In genomic region chr2:96012865-96013264, GRCh38 we compare ENCODE assay signal across 13 cellular contexts. TPM values are rescaled to one million over a fixed set of nuclear protein-coding genes. Genes with fewer than 3 reads are reported as not detected.
DNase-seq lines count a peak whose midpoint lies in the region; ATAC-seq, FAIRE-seq and TF ChIP-seq lines count a peak whose summit lies in the region.
"Not testable (repeated sequence)": the region's sequence is repeated elsewhere in the genome, so short reads cannot be mapped to it uniquely, and the experiment has no call there.
"Had no signal": no experiment of that assay in that cellular context is flagged by ENCODE, and none has a peak within 500 bp of the region (broad histone marks: within the 10 kb centered on the region; RNA-seq: fewer than 3 reads in every experiment).

No MANE protein-coding gene starts in this region.

- intact Hi-C loops in A673 (cut with micrococcal nuclease; ENCODE audit: unreplicated experiment); activated CD4-positive, alpha-beta T cell treated with anti-CD3 and anti-CD28 coated beads, Interleukin-2, amount 10 ng/mL, durations not matched to agents 24 days and 14 days (cut with micrococcal nuclease); breast epithelium (cut with DNase I; ENCODE audit: low total_unique reads); right cardiac atrium (cut with DNase I): not testable (repeated sequence)

- not testable (repeated sequence) for TF ChIP-seq POLR2A in breast epithelium (IDR thresholded peaks at IDR 0.05); H1 (IDR thresholded peaks at IDR 0.05; ENCODE audit: control extremely low read depth in 1 of 2, low read depth in 2 of 2, low read length in 2 of 2)

- H2AFZ ChIP-seq in H9 (ENCODE audit: low read length); H1 (ENCODE audit: low read length): not testable (repeated sequence)

- H3K27ac ChIP-seq in A673 (ENCODE audit: low read depth, low read length, poor library complexity, severe bottlenecking); H9 (ENCODE audit: insufficient read length, low read depth, low read length); H1 (ENCODE audit: low read depth, low read length): not testable (repeated sequence)
- H3K27ac ChIP-seq in breast epithelium = peak overlapping the region; percentile 74 to 84
- H3K27ac ChIP-seq in right cardiac atrium (ENCODE audit: low read length) = peak overlapping the region; percentile 64
- peak overlapping the region; percentile 70 for H3K27ac ChIP-seq in substantia nigra (ENCODE audit: low read depth, low read length, poor library complexity, severe bottlenecking)

- H4K8ac ChIP-seq in H9 (replicated peaks; ENCODE audit: insufficient read length, low read depth, low read length); H1 (ENCODE audit: extremely low read depth, insufficient read depth, low read length): not testable (repeated sequence)

- CTCF ChIA-PET in A673 (lab: Charles Lee) = not testable (repeated sequence)
- CTCF ChIA-PET in H1 (lab: Charles Lee; ENCODE audit: partially characterized antibody) = interaction anchor here (0.7 to 2.1 kb wide), 4 partner anchors 10 to 169 kb away, joined by 3 to 8 read pairs (median 4); partner anchors contain the start of gene ASTL

- not testable (repeated sequence) for H2BK5ac ChIP-seq in H9 (ENCODE audit: insufficient read length, low read length); H1 (ENCODE audit: low read depth, low read length)

- H3K9me3 Mint-ChIP-seq in H9; activated CD4-positive, alpha-beta T cell treated with anti-CD3 and anti-CD28 coated beads, Interleukin-2, amount 10 ng/mL, durations not matched to agents 24 days and 14 days: not testable (repeated sequence)

- not testable (repeated sequence) for H3T11ph ChIP-seq in H9 (ENCODE audit: low read length)

- not testable (repeated sequence) for H3K9ac ChIP-seq in H9 (ENCODE audit: extremely low read depth, insufficient read length, low read length); H1 (replicated peaks in 1 of 4; ENCODE audit: extremely low read depth in 1 of 4, low read depth in 3 of 4, low read length in 3 of 4)

- not testable (repeated sequence) for H3K4me2 ChIP-seq in H9 (ENCODE audit: insufficient read depth, insufficient read length, low read length); H1 (ENCODE audit: insufficient read depth in 1 of 2, low read depth in 2 of 2, low read length in 2 of 2)

- not testable (repeated sequence) for H4K91ac ChIP-seq in H9 (ENCODE audit: insufficient read length, low read depth, low read length); H1 (replicated peaks; ENCODE audit: insufficient read length, low read length)

- not testable (repeated sequence) for H2BK20ac ChIP-seq in H9 (ENCODE audit: low read depth, low read length, poor library complexity, severe bottlenecking); H1 (ENCODE audit: low read length)

- H3K27me3 Mint-ChIP-seq in H9 (ENCODE audit: low read depth) = not testable (repeated sequence)
- peaks cover 10% of the 10 kb centered on the region for H3K27me3 Mint-ChIP-seq in activated CD4-positive, alpha-beta T cell treated with anti-CD3 and anti-CD28 coated beads, Interleukin-2, amount 10 ng/mL, durations not matched to agents 24 days and 14 days

- H3K4me3 ChIP-seq in A673 (ENCODE audit: low read depth, low read length, poor library complexity, severe bottlenecking); breast epithelium; H1 (ENCODE audit: extremely low read depth in 1 of 4, insufficient read depth in 2 of 4, low read depth in 3 of 4, low read length in 4 of 4); right cardiac atrium (ENCODE audit: low read length): not testable (repeated sequence)

- peak; percentile 27 for TF ChIP-seq CTCF in A673 (conservative IDR thresholded peaks at IDR 0.05; ENCODE audit: low read depth, low read length)
- not testable (repeated sequence) for TF ChIP-seq CTCF in H9 (conservative IDR thresholded peaks at IDR 0.05); breast epithelium (IDR thresholded peaks at IDR 0.05); H1 (IDR thresholded peaks at IDR 0.05; ENCODE audit: control extremely low read depth in 1 of 3, insufficient read depth in 1 of 3, low read depth in 1 of 3, low read length in 3 of 3)

- not testable (repeated sequence) for H2BK12ac ChIP-seq in H9 (ENCODE audit: insufficient read length, low read depth, low read length); H1 (ENCODE audit: low read depth, low read length)

- not testable (repeated sequence) for H3K4me3 Mint-ChIP-seq in H9; activated CD4-positive, alpha-beta T cell treated with anti-CD3 and anti-CD28 coated beads, Interleukin-2, amount 10 ng/mL, durations not matched to agents 24 days and 14 days

- DNase-seq in A673 (ENCODE audit: low spot score); breast epithelium (ENCODE audit: low spot score in 2 of 2); H1 (ENCODE audit: low read depth in 1 of 2, low spot score in 2 of 2); right cardiac atrium; substantia nigra (lab: John Stamatoyannopoulos, UW): not testable (repeated sequence)
- peak; percentile 27 for DNase-seq in H9
- DNase-seq in NAMALWA (ENCODE audit: low spot score) = peak; percentile 33
- DNase-seq in activated CD4-positive, alpha-beta T cell treated with anti-CD3 and anti-CD28 coated beads, Interleukin-2, amount 10 ng/mL, durations not matched to agents 24 days and 14 days = peak; percentile 57

- not testable (repeated sequence) for TF ChIP-seq EP300 in H1 (IDR thresholded peaks at IDR 0.05; ENCODE audit: borderline replicate concordance in 1 of 2, low read depth in 2 of 2, low read length in 2 of 2)

- not testable (repeated sequence) for H2AK5ac ChIP-seq in H9 (ENCODE audit: insufficient read length, low read length)
- 0 out of 2 replicates have a peak overlapping the region, but pooled peaks have one; percentile 39 for H2AK5ac ChIP-seq in H1 (ENCODE audit: low read depth, low read length)

- not testable (repeated sequence) for H2BK120ac ChIP-seq in H9 (ENCODE audit: low read depth, low read length, poor library complexity, severe bottlenecking); H1 (replicated peaks; ENCODE audit: low read depth, low read length)

- H3K36me3 ChIP-seq in A673 (ENCODE audit: insufficient read depth, low read length, poor library complexity, severe bottlenecking); breast epithelium; H1 (ENCODE audit: control insufficient read depth in 2 of 4, insufficient read depth in 4 of 4, low read length in 3 of 4): not testable (repeated sequence)

- H2BK15ac ChIP-seq in H9 (ENCODE audit: low read depth, low read length); H1 (ENCODE audit: low read length): not testable (repeated sequence)

- ATAC-seq in right cardiac atrium = not testable (repeated sequence)

- not testable (repeated sequence) for H3K23ac ChIP-seq in H9 (ENCODE audit: insufficient read length, low read depth, low read length); H1 (ENCODE audit: insufficient read length)

- not testable (repeated sequence) for H3K4me1 Mint-ChIP-seq in H9; activated CD4-positive, alpha-beta T cell treated with anti-CD3 and anti-CD28 coated beads, Interleukin-2, amount 10 ng/mL, durations not matched to agents 24 days and 14 days

- not testable (repeated sequence) for H3K79me1 ChIP-seq in H9 (ENCODE audit: insufficient read depth, low read depth, low read length, poor library complexity, severe bottlenecking); H1 (ENCODE audit: low read depth, low read length)

- not testable (repeated sequence) for H4K20me1 ChIP-seq in H9 (ENCODE audit: control insufficient read depth, insufficient read depth, insufficient read length); H1 (replicated peaks in 1 of 2; ENCODE audit: control insufficient read depth in 1 of 2, insufficient read depth in 2 of 2, low read length in 2 of 2)

- H3K56ac ChIP-seq in H9 (ENCODE audit: insufficient read length, low read depth, low read length); H1 (replicated peaks; ENCODE audit: insufficient read length, low read depth, low read length): not testable (repeated sequence)

- not testable (repeated sequence) for TF ChIP-seq RAD21 in H1 (IDR thresholded peaks at IDR 0.05 in 1 of 2, conservative IDR thresholded peaks at IDR 0.05 in 1 of 2; ENCODE audit: low read depth in 2 of 2, low read length in 2 of 2)

- H3K18ac ChIP-seq in H9 (ENCODE audit: insufficient read length, low read depth, low read length); H1 (ENCODE audit: extremely low read depth, low read length): not testable (repeated sequence)

- H3K27ac Mint-ChIP-seq in H9; activated CD4-positive, alpha-beta T cell treated with anti-CD3 and anti-CD28 coated beads, Interleukin-2, amount 10 ng/mL, durations not matched to agents 24 days and 14 days: not testable (repeated sequence)

- not testable (repeated sequence) for H3K36me3 Mint-ChIP-seq in H9 (ENCODE audit: insufficient read depth in 1 of 3, low read depth in 3 of 3); activated CD4-positive, alpha-beta T cell treated with anti-CD3 and anti-CD28 coated beads, Interleukin-2, amount 10 ng/mL, durations not matched to agents 24 days and 14 days (ENCODE audit: low read depth)

- H3K4me1 ChIP-seq in A673 (ENCODE audit: insufficient read depth, low read length, poor library complexity, severe bottlenecking); H9 (ENCODE audit: insufficient read depth, low read length); breast epithelium; H1 (replicated peaks in 1 of 4; ENCODE audit: control insufficient read depth in 3 of 4, insufficient read depth in 4 of 4, low read length in 3 of 4); right cardiac atrium (ENCODE audit: control insufficient read depth, insufficient read depth, low read length): not testable (repeated sequence)

- no CpG with 5 or more reads among the region's 1 CpG for WGBS in H9 (ENCODE audit: extremely low coverage, insufficient read length, low lambda C conversion rate)
- WGBS in H1 (ENCODE audit: extremely low coverage in 1 of 2, insufficient coverage in 1 of 2, insufficient read length in 1 of 2, insufficient replicate concordance in 2 of 2, low coverage in 1 of 2, low lambda C conversion rate in 2 of 2, missing lambda C conversion rate in 1 of 2), 2 experiments = 58% methylated on average over 1 of the region's 1 CpG; no CpG with 5 or more reads in 1 of the 2 experiments
- WGBS in right cardiac atrium = 88% methylated on average over 1 of the region's 1 CpG

- H3K4ac ChIP-seq in H9 (ENCODE audit: low read depth, low read length); H1 (replicated peaks; ENCODE audit: insufficient read length, low read depth, low read length): not testable (repeated sequence)

- H3K14ac ChIP-seq in H9 (ENCODE audit: insufficient read depth, low read length); H1 (ENCODE audit: insufficient read length): not testable (repeated sequence)

- H3K9me3 ChIP-seq in A673 (ENCODE audit: low read depth, low read length, poor library complexity, severe bottlenecking); H9 (ENCODE audit: control insufficient read depth, low read depth, low read length); breast epithelium; H1 (ENCODE audit: insufficient read depth in 2 of 2, low read depth in 1 of 2, low read length in 1 of 2); right cardiac atrium (ENCODE audit: control insufficient read depth, low read length): not testable (repeated sequence)

- H4K5ac ChIP-seq in H9 (ENCODE audit: insufficient read length, low read depth, low read length); H1 (ENCODE audit: insufficient read length, low read depth, low read length): not testable (repeated sequence)

- not testable (repeated sequence) for H3K23me2 ChIP-seq in H9 (ENCODE audit: insufficient read length, low read depth, low read length, poor library complexity, severe bottlenecking); H1 (ENCODE audit: low read depth, low read length)

- H3K27me3 ChIP-seq in A673 (replicated peaks; ENCODE audit: insufficient read depth, low read depth, low read length, poor library complexity); H9 (ENCODE audit: insufficient read depth, low read length); breast epithelium; H1 (replicated peaks in 1 of 4; ENCODE audit: control insufficient read depth in 3 of 4, extremely low read depth in 1 of 4, insufficient read depth in 3 of 4, low read length in 3 of 4); right cardiac atrium (ENCODE audit: control insufficient read depth, insufficient read depth): not testable (repeated sequence)

- POLR2A ChIA-PET in A673 (lab: Charles Lee; ENCODE audit: low non-redundant PET); H1 (lab: Charles Lee; ENCODE audit: partially characterized antibody): not testable (repeated sequence)

- not testable (repeated sequence) for BruUV-seq in A673 (replicated peaks; lab: Mats Ljungman, UMichigan)

- H3K79me2 ChIP-seq in H9 (ENCODE audit: insufficient read depth, low read length); H1 (ENCODE audit: control insufficient read depth in 1 of 2, insufficient read depth in 2 of 2, low read length in 2 of 2): not testable (repeated sequence)

- not testable (repeated sequence) for FAIRE-seq in H1 (lab: Jason Lieb, UNC)

RNA-seq across cellular contexts. Expression of gene ANKRD36C, which starts 21.2 kb away (rescaled TPM):
- total RNA-seq in A673 (2021) = 30.1 and 35.7 TPM in 2 replicates
- total RNA-seq in H9 (2021) = 8.2 and 9.5 TPM in 2 replicates
- 55.6 and 59.7 TPM in 2 replicates for total RNA-seq in activated CD4-positive, alpha-beta T cell treated with anti-CD3 and anti-CD28 coated beads, Interleukin-2, amount 10 ng/mL, durations not matched to agents 24 days and 14 days
- 100 to 1,000 TPM in 1 of 3 donors, 10 to 100 TPM in 2; 54.7 to 407 (median 81.3) TPM for total RNA-seq in breast epithelium
- 6.4 and 7.3 TPM in 2 replicates for total RNA-seq in H1 (2021; fragmentation: NEBNext Ultra II Directional; extraction: Animal tissue kit (Norgen Biotek cat#: 25700))
- 0.89 and 1.1 TPM in 2 replicates for polyA plus RNA-seq in H1 (2011; rRNA removed)
- polyA plus RNA-seq in H1 (2011; cell fraction: cytosol; rRNA removed) = 0.94 TPM
- polyA plus RNA-seq in H1 (2011; cell fraction: nucleus; rRNA removed) = 5.2 TPM
- 0.93 to 2.0 TPM (median 1.7 TPM) in 4 replicates for polyA plus RNA-seq in H1 (2012, experiment 1 of 2)
- 0.34 TPM for polyA plus RNA-seq in H1 (2012, experiment 2 of 2)
- 2.4 TPM for polyA plus RNA-seq in H1 (2013, experiment 1 of 2)
- 1.9 TPM for polyA plus RNA-seq in H1 (2013, experiment 2 of 2)
- polyA minus RNA-seq in H1 (2011; rRNA and poly(A)+ RNA removed) = 26.6 and 34.0 TPM in 2 replicates
- 2.7 TPM for polyA minus RNA-seq in H1 (2011; cell fraction: cytosol; rRNA and poly(A)+ RNA removed)
- polyA minus RNA-seq in H1 (2011; cell fraction: nucleus; rRNA and poly(A)+ RNA removed) = 87.8 TPM
- 10 to 100 TPM; 10.2 to 11.2 (median 10.6) TPM for total RNA-seq in right cardiac atrium
- 3.1 TPM for polyA plus RNA-seq in right cardiac atrium

RNA-seq across cellular contexts. Expression of gene GPAT2, which starts 21.9 kb away (rescaled TPM):
- total RNA-seq in A673 (2021) (not detected in 2 replicates), H9 (2021) (0.17 TPM in 1 of 2 replicates, not detected in the other), breast epithelium (10 to 100 TPM in 1 of 3 donors, 1 to 10 TPM in 2; 5.9 to 11.7 (median 8.8) TPM), right cardiac atrium (1 to 10 TPM; 1.7 to 3.1 (median 2.0) TPM)
- total RNA-seq in activated CD4-positive, alpha-beta T cell treated with anti-CD3 and anti-CD28 coated beads, Interleukin-2, amount 10 ng/mL, durations not matched to agents 24 days and 14 days = 20.4 and 22.6 TPM in 2 replicates
- 0.63 and 1.0 TPM in 2 replicates for total RNA-seq in H1 (2021; fragmentation: NEBNext Ultra II Directional; extraction: Animal tissue kit (Norgen Biotek cat#: 25700))
- polyA plus RNA-seq in H1 (2011; rRNA removed) (0.26 and 0.69 TPM in 2 replicates), right cardiac atrium (1.1 TPM)
- 0.44 TPM for polyA plus RNA-seq in H1 (2011; cell fraction: cytosol; rRNA removed)
- polyA plus RNA-seq in H1 (2011; cell fraction: nucleus; rRNA removed) = 2.2 TPM
- 0.28 to 0.81 TPM (median 0.46 TPM) in 4 replicates for polyA plus RNA-seq in H1 (2012, experiment 1 of 2)
- polyA plus RNA-seq in H1 (2012, experiment 2 of 2) = 0.46 TPM
- polyA plus RNA-seq in H1 (2013, experiment 1 of 2) = 0.51 TPM
- polyA plus RNA-seq in H1 (2013, experiment 2 of 2) = 0.42 TPM
- polyA minus RNA-seq in H1 (2011; rRNA and poly(A)+ RNA removed) = 0.10 and 0.66 TPM in 2 replicates
- polyA minus RNA-seq in H1 (2011; cell fraction: cytosol; rRNA and poly(A)+ RNA removed) = 1.3 TPM
- 0.80 TPM for polyA minus RNA-seq in H1 (2011; cell fraction: nucleus; rRNA and poly(A)+ RNA removed)
- total RNA-seq: A172, Daoy, G401, PC-3, RPMI7951 had no signal
